In genomic region chr2:69183659-69184058, GRCh38 we compare ENCODE assay signal across 1 cellular context.
TF ChIP-seq lines count a peak whose summit lies in the region.

No MANE protein-coding gene starts in this region.

TF ChIP-seq in SK-N-SH treated with all-trans-retinoic acid at 6 μM for 48 hours, 23 proteins besides CTCF, POLR2A, EP300 and RAD21 (continued from another document):
- TF ChIP-seq POU6F1 (CRISPR knock-in tag; IDR thresholded peaks at IDR 0.05; ENCODE audit: borderline replicate concordance, low read depth) = no peak
